Comparison of ENCODE assay signal across 9 cellular contexts in the genomic region with DNA sequence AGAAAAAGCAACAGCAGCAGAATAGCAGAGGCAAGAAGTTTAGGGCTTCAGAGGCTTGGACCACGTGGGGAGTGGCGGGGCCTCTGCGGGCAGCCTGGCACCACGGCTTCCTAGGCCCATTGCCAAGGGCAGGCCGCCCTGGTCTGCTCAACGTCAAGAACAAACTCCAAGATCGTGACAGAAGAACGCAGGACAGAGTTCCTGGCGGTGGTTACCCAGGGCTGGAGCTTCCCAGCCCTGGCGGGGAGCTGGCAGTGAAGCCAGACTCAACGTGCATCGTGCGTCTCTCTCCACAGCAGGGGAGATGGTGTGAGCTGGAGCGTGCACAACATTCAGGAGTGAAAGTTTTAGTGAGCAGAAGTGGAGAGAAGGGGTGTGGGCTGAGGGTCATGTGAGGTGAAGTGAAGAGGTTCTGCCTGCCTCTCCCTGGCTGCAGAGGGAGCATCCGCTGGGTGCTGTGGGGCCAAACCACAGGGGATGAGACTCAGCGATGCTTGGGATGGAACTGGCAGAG. TPM values are rescaled to one million over a fixed set of nuclear protein-coding genes. Genes with fewer than 3 reads are reported as not detected.
DNase-seq lines count a peak whose midpoint lies in the region; ATAC-seq and TF ChIP-seq lines count a peak whose summit lies in the region.
"Had no signal": no experiment of that assay in that cellular context is flagged by ENCODE, and none has a peak within 500 bp of the region (broad histone marks: within the 10 kb centered on the region; RNA-seq: fewer than 3 reads in every experiment).

No MANE protein-coding gene starts in this region.

- intact Hi-C loops in upper lobe of right lung (cut with DNase I) = loop anchor here (10.0 kb wide), 1 partner anchor 298 kb away; no protein-coding TSS in a partner anchor

- H3K4me1 ChIP-seq in upper lobe of right lung = no peaks in the 10 kb centered on the region

- peak; percentile 10 for ATAC-seq in upper lobe of right lung

- no peaks in the 10 kb centered on the region for H3K36me3 ChIP-seq in upper lobe of right lung
- H3K36me3 ChIP-seq: SJSA1 had no signal

- H3K27ac ChIP-seq in caudate nucleus (ENCODE audit: low read depth, low read length) (peak overlapping the region; percentile 48), upper lobe of right lung (no peak overlapping the region)
- H3K27ac ChIP-seq: SJSA1 had no signal

- peaks cover 4% of the 10 kb centered on the region for H3K27me3 ChIP-seq in upper lobe of right lung

- DNase-seq in activated CD8-positive, alpha-beta memory T cell treated with anti-CD3 and anti-CD28 coated beads, Interleukin-2, amount 50 U/mL, for 48 hours = peak; percentile 13
- no peak for DNase-seq in activated CD8-positive, alpha-beta memory T cell treated with anti-CD3 and anti-CD28 coated beads for 24 hours
- peak in 39 of 61 donors; percentile 17 to 74 (median 46) for DNase-seq in caudate nucleus (lab: John Stamatoyannopoulos, UW)
- peak; percentile 80 for DNase-seq in medulla oblongata (ENCODE audit: extremely low spot score)
- peak; percentile 68 for DNase-seq in upper lobe of right lung
- no peak for DNase-seq in activated effector memory CD4-positive, alpha-beta T cell treated with Interleukin-2 at 50 U/mL for 16 hours
- DNase-seq in NCI-H1436 (lab: John Stamatoyannopoulos, UW) = no peak
- no peak for DNase-seq in AML-193 (lab: John Stamatoyannopoulos, UW)

- TF ChIP-seq CTCF in upper lobe of right lung (IDR thresholded peaks at IDR 0.05) = no peak

- H3K4me3 ChIP-seq in upper lobe of right lung = no peak overlapping the region
- H3K4me3 ChIP-seq: SJSA1 had no signal

- no peaks in the 10 kb centered on the region for H3K9me3 ChIP-seq in upper lobe of right lung
- H3K9me3 ChIP-seq: SJSA1 had no signal

RNA-seq across cellular contexts. Expression of a gene that starts 13.9 kb away (rescaled TPM):
- total RNA-seq in upper lobe of right lung = 5.5 TPM
- total RNA-seq: SJSA1 had no signal

Comparison
In these comparisons a context has a peak if more than half of its experiments do, and no peak if none do; other contexts are left out.
1. DNase-seq: peak in activated CD8-positive, alpha-beta memory T cell treated with anti-CD3 and anti-CD28 coated beads, Interleukin-2, amount 50 U/mL, for 48 hours (single experiment), caudate nucleus (39 of 61), medulla oblongata (single experiment) and upper lobe of right lung (single experiment); none in activated CD8-positive, alpha-beta memory T cell treated with anti-CD3 and anti-CD28 coated beads for 24 hours (single experiment), activated effector memory CD4-positive, alpha-beta T cell treated with Interleukin-2 at 50 U/mL for 16 hours (single experiment), NCI-H1436 (single experiment) and AML-193 (0 of 2).